ENCODE assay signal across 12 cellular contexts in the genomic region with DNA sequence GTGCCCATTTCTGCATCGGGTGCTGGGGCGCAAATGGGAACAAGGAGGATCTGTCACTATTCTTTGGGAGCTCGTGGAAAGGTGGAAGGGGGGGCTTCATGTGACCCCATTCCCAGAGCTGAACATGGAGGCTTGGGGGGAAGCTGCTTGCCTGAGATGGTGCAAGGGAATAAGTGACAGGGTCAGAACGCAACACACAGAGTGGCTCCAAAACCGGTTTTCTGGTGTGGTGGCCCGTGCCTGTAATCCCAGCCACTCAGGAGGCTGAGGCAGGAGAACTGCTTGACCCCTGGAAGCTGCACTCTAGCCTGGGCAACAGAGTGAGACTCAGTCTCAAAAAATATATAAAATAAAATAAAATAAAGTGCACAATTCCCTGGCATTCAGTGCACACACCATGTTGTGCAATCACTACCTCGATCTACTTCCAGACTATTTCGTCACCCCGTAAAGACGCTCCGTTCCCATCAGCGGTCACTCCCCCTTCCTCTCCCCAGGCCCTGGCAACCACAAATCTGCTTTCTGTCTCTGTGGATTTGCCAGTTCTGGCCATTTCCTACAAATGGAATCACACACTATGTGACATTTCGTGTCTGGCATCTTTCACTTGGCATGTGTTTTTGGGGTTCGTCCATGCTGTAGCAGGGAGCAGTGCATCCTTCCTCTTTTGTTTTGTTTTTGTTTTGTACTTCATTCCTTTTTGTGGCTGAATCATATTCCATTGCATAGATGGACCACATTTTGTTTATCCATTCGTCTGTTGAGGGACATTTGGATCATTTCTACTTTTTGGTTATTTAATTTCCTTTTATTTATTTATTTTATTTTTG. TPM values are rescaled to one million over a fixed set of nuclear protein-coding genes. Genes with fewer than 3 reads are reported as not detected.
DNase-seq lines count a peak whose midpoint lies in the region; ATAC-seq and TF ChIP-seq lines count a peak whose summit lies in the region.
"Had no signal": no experiment of that assay in that cellular context is flagged by ENCODE, and none has a peak within 500 bp of the region (broad histone marks: within the 10 kb centered on the region; RNA-seq: fewer than 3 reads in every experiment).

No MANE protein-coding gene starts in this region.

- no peak overlapping the region for H3K4me2 ChIP-seq in hepatocyte

- H3K36me3 ChIP-seq in H7 (replicated peaks; ENCODE audit: control insufficient read depth, insufficient read depth, low read length) (no peaks in the 10 kb centered on the region), hepatocyte (replicated peaks; ENCODE audit: insufficient read depth, low read depth) (no peaks in the 10 kb centered on the region), testis (ENCODE audit: low read depth, missing control alignments) (no peaks in the 10 kb centered on the region)

- TF ChIP-seq POLR2A in testis (IDR thresholded peaks at IDR 0.05): no peak

- H3K4me1 Mint-ChIP-seq in activated T-helper 1 cell treated with anti-CD3 and anti-CD28 coated beads, Interleukin-12 subunit alpha, Interleukin-12 subunit beta, Interleukin-2, Interleukin-4 antibody, amounts not matched to agents 30 ng/mL and 10 ng/mL and 1 ng/mL, durations not matched to agents 14 hours and 24 hours and 36 hours (ENCODE audit: low read depth): peaks cover 5% of the 10 kb centered on the region

- no peak overlapping the region for H3K4me3 ChIP-seq in H7 (ENCODE audit: insufficient read depth, low read depth, low read length)
- H3K4me3 ChIP-seq in hepatocyte: no peak overlapping the region
- H3K4me3 ChIP-seq in testis: no peak overlapping the region

- H3K27ac Mint-ChIP-seq in activated T-helper 1 cell treated with anti-CD3 and anti-CD28 coated beads, Interleukin-12 subunit alpha, Interleukin-12 subunit beta, Interleukin-2, Interleukin-4 antibody, amounts not matched to agents 30 ng/mL and 10 ng/mL and 1 ng/mL, durations not matched to agents 14 hours and 24 hours and 36 hours: no peak overlapping the region
- H3K27ac Mint-ChIP-seq: activated B cell treated with CpG ODN at 0.5 μM for 24 hours; activated naive CD8-positive, alpha-beta T cell had no signal

- WGBS in hepatocyte (ENCODE audit: low lambda C conversion rate, missing lambda C conversion rate): 61% methylated on average over 15 of the region's 15 CpGs
- 70% methylated on average over 15 of the region's 15 CpGs for WGBS in testis, 2 donors

- H3K36me3 Mint-ChIP-seq in activated T-helper 1 cell treated with anti-CD3 and anti-CD28 coated beads, Interleukin-12 subunit alpha, Interleukin-12 subunit beta, Interleukin-2, Interleukin-4 antibody, amounts not matched to agents 30 ng/mL and 10 ng/mL and 1 ng/mL, durations not matched to agents 14 hours and 24 hours and 36 hours (ENCODE audit: low read depth): no peaks in the 10 kb centered on the region

- no peaks in the 10 kb centered on the region for H3K9me2 ChIP-seq in hepatocyte (replicated peaks; ENCODE audit: insufficient read depth)

- no peak overlapping the region for H2AFZ ChIP-seq in hepatocyte

- intact Hi-C loops in testis (cut with DNase I; ENCODE audit: low total_unique reads): no loop called here
- intact Hi-C loops in activated T-helper 1 cell treated with anti-CD3 and anti-CD28 coated beads, Interleukin-12 subunit alpha, Interleukin-12 subunit beta, Interleukin-2, Interleukin-4 antibody, amounts not matched to agents 30 ng/mL and 10 ng/mL and 1 ng/mL, durations not matched to agents 14 hours and 24 hours and 36 hours (cut with micrococcal nuclease): no loop called here

- H3K9me3 ChIP-seq in hepatocyte (ENCODE audit: low read depth): no peaks in the 10 kb centered on the region
- H3K9me3 ChIP-seq in testis: no peaks in the 10 kb centered on the region

- H3K9me3 Mint-ChIP-seq in activated T-helper 1 cell treated with anti-CD3 and anti-CD28 coated beads, Interleukin-12 subunit alpha, Interleukin-12 subunit beta, Interleukin-2, Interleukin-4 antibody, amounts not matched to agents 30 ng/mL and 10 ng/mL and 1 ng/mL, durations not matched to agents 14 hours and 24 hours and 36 hours: no peaks in the 10 kb centered on the region
- H3K9me3 Mint-ChIP-seq: activated B cell treated with CpG ODN at 0.5 μM for 24 hours had no signal

- peaks cover 4% of the 10 kb centered on the region for H3K4me1 ChIP-seq in hepatocyte (ENCODE audit: insufficient read depth)
- H3K4me1 ChIP-seq in testis: no peaks in the 10 kb centered on the region

- no peaks in the 10 kb centered on the region for H3K79me2 ChIP-seq in hepatocyte

- TF ChIP-seq CTCF in hepatocyte (IDR thresholded peaks at IDR 0.05; ENCODE audit: poor library complexity) (no peak), testis (IDR thresholded peaks at IDR 0.05) (no peak)

- H3K4me3 Mint-ChIP-seq in activated T-helper 1 cell treated with anti-CD3 and anti-CD28 coated beads, Interleukin-12 subunit alpha, Interleukin-12 subunit beta, Interleukin-2, Interleukin-4 antibody, amounts not matched to agents 30 ng/mL and 10 ng/mL and 1 ng/mL, durations not matched to agents 14 hours and 24 hours and 36 hours: no peak overlapping the region
- H3K4me3 Mint-ChIP-seq: activated B cell treated with CpG ODN at 0.5 μM for 24 hours; activated naive CD8-positive, alpha-beta T cell had no signal

- peaks cover 2% of the 10 kb centered on the region; the same call in 1 of the 2 replicates for H3K27me3 ChIP-seq in H7 (ENCODE audit: control insufficient read depth, insufficient read depth, low read length)
- H3K27me3 ChIP-seq in hepatocyte: no peaks in the 10 kb centered on the region
- H3K27me3 ChIP-seq in testis: no peaks in the 10 kb centered on the region

- peaks cover 9% of the 10 kb centered on the region for H3K27me3 Mint-ChIP-seq in activated T-helper 1 cell treated with anti-CD3 and anti-CD28 coated beads, Interleukin-12 subunit alpha, Interleukin-12 subunit beta, Interleukin-2, Interleukin-4 antibody, amounts not matched to agents 30 ng/mL and 10 ng/mL and 1 ng/mL, durations not matched to agents 14 hours and 24 hours and 36 hours (ENCODE audit: insufficient read depth)

- H3K27ac ChIP-seq in hepatocyte: peak overlapping the region; percentile 75
- H3K27ac ChIP-seq in testis: no peak overlapping the region
- H3K27ac ChIP-seq: HL-60 had no signal

- ATAC-seq in HG02759 (IDR thresholded peaks at IDR 0.05; ENCODE audit: unreplicated experiment) (no peak), GM18868 (IDR thresholded peaks at IDR 0.05; ENCODE audit: unreplicated experiment) (no peak)

- no peaks in the 10 kb centered on the region for H4K20me1 ChIP-seq in hepatocyte (ENCODE audit: insufficient read depth, poor library complexity, severe bottlenecking)

- DNase-seq in H7 (peak; percentile 9), amniotic epithelial cell (ENCODE audit: low read depth) (peak; percentile 96), hepatocyte (ENCODE audit: low spot score) (peak; percentile 57), testis (peak; percentile 41), NCI-H526 treated with DMSO at 0.1 percent for 48 hours (lab: John Stamatoyannopoulos, UW) (no peak)
- DNase-seq in activated T-helper 1 cell treated with anti-CD3 and anti-CD28 coated beads, Interleukin-12 subunit alpha, Interleukin-12 subunit beta, Interleukin-2, Interleukin-4 antibody, amounts not matched to agents 30 ng/mL and 10 ng/mL and 1 ng/mL, durations not matched to agents 14 hours and 24 hours and 36 hours (ENCODE audit: low spot score): no peak
- DNase-seq: activated B cell treated with CpG ODN at 0.5 μM for 24 hours, NCI-H524 had no signal

RNA-seq across cellular contexts. Expression of a gene that starts 18.3 kb away (rescaled TPM):
- total RNA-seq in H7 (2014; rRNA removed; shearing (Covaris generic)): not detected in 2 replicates
- total RNA-seq in hepatocyte: 2.8 and 3.0 TPM in 2 replicates
- 12.5 and 16.3 TPM in 2 replicates for polyA plus RNA-seq in hepatocyte
- total RNA-seq in testis: 1 to 10 TPM; 3.8 to 7.1 TPM
- 23.4 TPM for polyA plus RNA-seq in testis (ENCODE audit: insufficient read depth, low read depth, low replicate concordance)
- not detected in 2 replicates for total RNA-seq in activated T-helper 1 cell treated with anti-CD3 and anti-CD28 coated beads, Interleukin-12 subunit alpha, Interleukin-12 subunit beta, Interleukin-2, Interleukin-4 antibody, amounts not matched to agents 30 ng/mL and 10 ng/mL and 1 ng/mL, durations not matched to agents 14 hours and 24 hours and 36 hours

RNA-seq across cellular contexts. Expression of a gene that starts 22.4 kb away (rescaled TPM):
- 92.6 and 95.8 TPM in 2 replicates for total RNA-seq in H7 (2014; rRNA removed; shearing (Covaris generic))
- 24.5 and 47.2 TPM in 2 replicates for total RNA-seq in hepatocyte
- 22.2 and 27.0 TPM in 2 replicates for polyA plus RNA-seq in hepatocyte
- total RNA-seq in testis: 100 to 1,000 TPM; 176 to 188 TPM
- polyA plus RNA-seq in testis (ENCODE audit: insufficient read depth, low read depth, low replicate concordance): 99.0 TPM
- total RNA-seq in activated T-helper 1 cell treated with anti-CD3 and anti-CD28 coated beads, Interleukin-12 subunit alpha, Interleukin-12 subunit beta, Interleukin-2, Interleukin-4 antibody, amounts not matched to agents 30 ng/mL and 10 ng/mL and 1 ng/mL, durations not matched to agents 14 hours and 24 hours and 36 hours: 102 and 113 TPM in 2 replicates

Comparison
In these comparisons a context has a peak if more than half of its experiments do, and no peak if none do; other contexts are left out.
1. DNase-seq: peak in H7 (single experiment), amniotic epithelial cell (single experiment), hepatocyte (single experiment) and testis (single experiment); none in activated T-helper 1 cell treated with anti-CD3 and anti-CD28 coated beads, Interleukin-12 subunit alpha, Interleukin-12 subunit beta, Interleukin-2, Interleukin-4 antibody, amounts not matched to agents 30 ng/mL and 10 ng/mL and 1 ng/mL, durations not matched to agents 14 hours and 24 hours and 36 hours (single experiment) and NCI-H526 treated with DMSO at 0.1 percent for 48 hours (single experiment).